In genomic region chr3:10249833-10250232, GRCh38 we compare ENCODE assay signal across 1 cellular context.
TF ChIP-seq lines count a peak whose summit lies in the region.

No MANE protein-coding gene starts in this region.

TF ChIP-seq in GM23338, 12 proteins besides CTCF, POLR2A, EP300 and RAD21 (continued from another document):
- no peak for TF ChIP-seq ZNF331 (CRISPR knock-in tag; IDR thresholded peaks at IDR 0.05; ENCODE audit: low read depth)
- TF ChIP-seq JUNB (IDR thresholded peaks at IDR 0.05; ENCODE audit: unreplicated experiment), result no peak
- TF ChIP-seq EZH2phosphoT487 (IDR thresholded peaks at IDR 0.05; ENCODE audit: unreplicated experiment), result no peak
- TF ChIP-seq CREB1 (CRISPR knock-in tag; IDR thresholded peaks at IDR 0.05; ENCODE audit: low read depth), result no peak
TF ChIP-seq in GM23338: peak in this region for 0.
